In the genomic region with DNA sequence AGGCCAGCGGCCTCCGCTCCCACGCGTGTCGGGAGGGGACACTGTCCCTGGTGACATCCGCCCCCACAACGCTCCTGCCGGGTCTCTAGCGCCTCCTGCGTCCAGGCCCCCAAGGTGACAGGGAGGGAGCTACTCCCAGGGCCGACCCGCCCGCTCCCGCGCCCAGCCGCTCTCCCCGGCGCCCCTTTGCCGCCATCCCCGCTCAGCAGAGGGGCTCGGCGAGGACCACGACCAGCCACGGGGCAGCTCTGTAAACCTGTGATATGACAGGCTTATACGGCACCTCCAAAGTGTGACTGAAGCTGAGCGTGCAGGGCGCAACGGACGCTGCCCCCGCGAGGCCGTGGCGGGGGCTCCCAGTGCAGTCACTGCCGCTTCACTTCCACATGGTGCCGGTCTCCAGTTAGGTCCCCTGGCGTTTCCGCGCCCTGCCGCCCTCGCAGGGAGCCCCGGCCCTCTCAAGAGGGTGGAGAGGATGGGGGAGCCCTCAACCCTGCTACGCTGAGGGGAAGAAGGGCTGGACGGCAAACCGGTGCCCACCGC, we compare ENCODE assay signal across 12 cellular contexts. TPM values are rescaled to one million over a fixed set of nuclear protein-coding genes. Genes with fewer than 3 reads are reported as not detected.
A peak's percentile ranks its signal among the peaks of the same experiment; 100 is the strongest.
DNase-seq lines count a peak whose midpoint lies in the region; ATAC-seq, FAIRE-seq and TF ChIP-seq lines count a peak whose summit lies in the region.
"Had no signal": no experiment of that assay in that cellular context is flagged by ENCODE, and none has a peak within 500 bp of the region (broad histone marks: within the 10 kb centered on the region; RNA-seq: fewer than 3 reads in every experiment).

No MANE protein-coding gene starts in this region.

- H3K27me3 Mint-ChIP-seq in astrocyte (ENCODE audit: low read depth, unreplicated experiment), result no peaks in the 10 kb centered on the region

- H3K9me3 ChIP-seq in astrocyte (ENCODE audit: insufficient read depth, low read depth, low read length) (no peaks in the 10 kb centered on the region), mucosa of descending colon (no peaks in the 10 kb centered on the region)

- peaks cover 27% of the 10 kb centered on the region for H3K27me3 ChIP-seq in astrocyte (ENCODE audit: insufficient read depth, low read length)
- H3K27me3 ChIP-seq in rectal smooth muscle tissue (ENCODE audit: control insufficient read depth, insufficient read depth, low read length), result no peaks in the 10 kb centered on the region

- no peaks in the 10 kb centered on the region for H3K36me3 ChIP-seq in astrocyte (ENCODE audit: insufficient read depth, low read length)
- H3K36me3 ChIP-seq in rectal smooth muscle tissue (ENCODE audit: control insufficient read depth, insufficient read depth, low read length), result no peaks in the 10 kb centered on the region
- H3K36me3 ChIP-seq in mucosa of descending colon (ENCODE audit: low read depth), result no peaks in the 10 kb centered on the region

- H3K36me3 Mint-ChIP-seq in astrocyte (ENCODE audit: low read depth, unreplicated experiment), result no peaks in the 10 kb centered on the region

- H3K4me3 ChIP-seq in astrocyte (ENCODE audit: insufficient read depth, low read depth, low read length), result no peak overlapping the region
- H3K4me3 ChIP-seq in iPS-11a (ENCODE audit: low read depth, low read length), result peak overlapping the region; percentile 60
- peak overlapping the region; percentile 31 for H3K4me3 ChIP-seq in rectal smooth muscle tissue (ENCODE audit: low read length)
- no peak overlapping the region for H3K4me3 ChIP-seq in mucosa of descending colon

- H3K9ac ChIP-seq in astrocyte (ENCODE audit: low read length) (no peak overlapping the region), rectal smooth muscle tissue (ENCODE audit: low read length) (no peak overlapping the region)

- DNase-seq in ELF-1 (ENCODE audit: low read depth, low spot score) (peak; percentile 47), astrocyte (ENCODE audit: low read depth) (no peak), NCI-H226 (no peak), DMS 273 treated with DMSO at 0.1 percent for 48 hours (lab: John Stamatoyannopoulos, UW) (no peak), mucosa of descending colon (no peak)
- DNase-seq: activated CD8-positive, alpha-beta memory T cell treated with anti-CD3 and anti-CD28 coated beads, Interleukin-2, amount 50 U/mL, for 48 hours; AML-193; NCI-H1105; SHP77 treated with DMSO at 0.1 percent for 48 hours had no signal

- no peaks in the 10 kb centered on the region for H4K20me1 ChIP-seq in astrocyte (ENCODE audit: insufficient read depth, low read length)

- H3K4me2 ChIP-seq in astrocyte (ENCODE audit: low read length), result peak overlapping the region; percentile 58

- intact Hi-C loops in mucosa of descending colon (cut with DNase I, micrococcal nuclease), result no loop called here

- H3K4me3 Mint-ChIP-seq in astrocyte (ENCODE audit: unreplicated experiment), result peak overlapping the region; percentile 20

- TF ChIP-seq CTCF in astrocyte (IDR thresholded peaks at IDR 0.05; ENCODE audit: insufficient read depth, low read depth, low read length) (no peak), mucosa of descending colon (IDR thresholded peaks at IDR 0.05) (no peak)

- no peak for FAIRE-seq in astrocyte (lab: Jason Lieb, UNC)

- no peak for ATAC-seq in mucosa of descending colon
- ATAC-seq in GM21825 (IDR thresholded peaks at IDR 0.05; ENCODE audit: unreplicated experiment), result no peak

- H2AFZ ChIP-seq in astrocyte (ENCODE audit: low read depth, low read length), result peak overlapping the region; percentile 41

- H3K79me2 ChIP-seq in astrocyte (ENCODE audit: insufficient read depth, low read length), result no peaks in the 10 kb centered on the region

- no peak overlapping the region for H3K27ac Mint-ChIP-seq in astrocyte (ENCODE audit: unreplicated experiment)

- H3K4me1 ChIP-seq in astrocyte (ENCODE audit: insufficient read depth, low read length) (no peaks in the 10 kb centered on the region), rectal smooth muscle tissue (ENCODE audit: control insufficient read depth, insufficient read depth, low read length) (no peaks in the 10 kb centered on the region), mucosa of descending colon (ENCODE audit: low read depth) (peaks cover 6% of the 10 kb centered on the region)

- no peak overlapping the region for H3K27ac ChIP-seq in astrocyte (ENCODE audit: low read depth, low read length)
- peak overlapping the region; percentile 73 for H3K27ac ChIP-seq in rectal smooth muscle tissue (ENCODE audit: low read depth, low read length)

- no peaks in the 10 kb centered on the region for H3K9me3 Mint-ChIP-seq in astrocyte (ENCODE audit: unreplicated experiment)

- no peaks in the 10 kb centered on the region for H3K4me1 Mint-ChIP-seq in astrocyte (ENCODE audit: low read depth, unreplicated experiment)

RNA-seq across cellular contexts. Expression of gene ADCY2, which starts 1.0 kb away (rescaled TPM):
- total RNA-seq in astrocyte (3.7 and 5.7 TPM in 2 replicates), mucosa of descending colon (10 to 100 TPM in 1 of 3 donors, 1 to 10 TPM in 2; 1.7 to 14.8 (median 2.2) TPM)

Comparison
In these comparisons a context has a peak if more than half of its experiments do, and no peak if none do; other contexts are left out.
1. H3K4me3 ChIP-seq: peak in iPS-11a (single experiment) and rectal smooth muscle tissue (single experiment); none in astrocyte (single experiment) and mucosa of descending colon (single experiment).